Comparison of ENCODE assay signal across 8 cellular contexts in the genomic region with DNA sequence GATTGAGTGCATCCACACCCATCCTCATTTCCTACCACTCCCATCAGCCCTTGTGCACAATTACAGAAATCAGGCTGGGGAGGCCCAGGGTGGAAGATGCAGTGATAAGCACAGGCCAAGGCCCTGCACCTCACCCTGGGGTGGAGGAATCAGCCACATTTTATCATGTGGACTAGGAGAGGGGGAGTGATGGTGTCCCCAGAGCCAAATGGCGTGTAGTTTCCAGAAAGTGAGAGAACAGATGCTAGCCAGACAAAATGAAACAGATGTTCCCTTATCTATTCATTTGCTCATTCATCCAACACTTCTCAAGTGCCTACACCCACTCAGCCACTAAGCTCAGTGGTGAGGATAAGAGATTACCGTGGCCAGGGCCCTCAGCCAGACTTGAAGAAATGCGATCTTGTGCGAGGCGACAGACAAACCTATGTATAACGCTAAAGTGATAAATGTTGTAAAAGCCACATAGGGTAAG.
A peak's percentile ranks its signal among the peaks of the same experiment; 100 is the strongest.
DNase-seq lines count a peak whose midpoint lies in the region; TF ChIP-seq lines count a peak whose summit lies in the region.

No MANE protein-coding gene starts in this region.

- no peak overlapping the region for H3K27ac Mint-ChIP-seq in activated CD4-positive, alpha-beta memory T cell treated with anti-CD3 and anti-CD28 coated beads for 36 hours
- H3K27ac Mint-ChIP-seq in activated CD4-positive, alpha-beta memory T cell treated with anti-CD3 and anti-CD28 coated beads, Interleukin-2, amount 10 ng/mL, durations not matched to agents 7 days and 5 days, result no peak overlapping the region

- H3K4me1 Mint-ChIP-seq in activated CD4-positive, alpha-beta memory T cell treated with anti-CD3 and anti-CD28 coated beads for 36 hours (ENCODE audit: low read depth), result no peaks in the 10 kb centered on the region
- H3K4me1 Mint-ChIP-seq in activated CD4-positive, alpha-beta memory T cell treated with anti-CD3 and anti-CD28 coated beads, Interleukin-2, amount 10 ng/mL, durations not matched to agents 7 days and 5 days, result no peaks in the 10 kb centered on the region

- H3K36me3 ChIP-seq in left ventricle myocardium inferior (no peaks in the 10 kb centered on the region), thyroid gland (no peaks in the 10 kb centered on the region)

- TF ChIP-seq POLR2A in thyroid gland (IDR thresholded peaks at IDR 0.05), result no peak

- intact Hi-C loops in activated CD4-positive, alpha-beta memory T cell treated with anti-CD3 and anti-CD28 coated beads for 36 hours (cut with micrococcal nuclease), result no loop called here
- intact Hi-C loops in left ventricle myocardium inferior (cut with micrococcal nuclease) (no loop called here), thyroid gland (cut with DNase I) (no loop called here)

- H3K4me1 ChIP-seq in left ventricle myocardium inferior (peaks cover 22% of the 10 kb centered on the region), thyroid gland (no peaks in the 10 kb centered on the region)

- H3K27ac ChIP-seq in left ventricle myocardium inferior (replicated peaks) (peak overlapping the region; percentile 65), thyroid gland (no peak overlapping the region)

- H3K9me3 ChIP-seq in left ventricle myocardium inferior (replicated peaks) (no peaks in the 10 kb centered on the region), thyroid gland (no peaks in the 10 kb centered on the region)

- H3K9me3 Mint-ChIP-seq in activated CD4-positive, alpha-beta memory T cell treated with anti-CD3 and anti-CD28 coated beads for 36 hours, result no peaks in the 10 kb centered on the region
- H3K9me3 Mint-ChIP-seq in activated CD4-positive, alpha-beta memory T cell treated with anti-CD3 and anti-CD28 coated beads, Interleukin-2, amount 10 ng/mL, durations not matched to agents 7 days and 5 days, result no peaks in the 10 kb centered on the region

- TF ChIP-seq CTCF in left ventricle myocardium inferior (IDR thresholded peaks at IDR 0.05; ENCODE audit: borderline replicate concordance), result no peak
- no peak for TF ChIP-seq CTCF in thyroid gland (IDR thresholded peaks at IDR 0.05)

- no peaks in the 10 kb centered on the region for H3K36me3 Mint-ChIP-seq in activated CD4-positive, alpha-beta memory T cell treated with anti-CD3 and anti-CD28 coated beads for 36 hours
- H3K36me3 Mint-ChIP-seq in activated CD4-positive, alpha-beta memory T cell treated with anti-CD3 and anti-CD28 coated beads, Interleukin-2, amount 10 ng/mL, durations not matched to agents 7 days and 5 days (ENCODE audit: low read depth), result no peaks in the 10 kb centered on the region

- CTCF ChIA-PET in activated CD4-positive, alpha-beta memory T cell treated with anti-CD3 and anti-CD28 coated beads for 36 hours (lab: Charles Lee), result no interaction called here
- CTCF ChIA-PET in activated CD4-positive, alpha-beta memory T cell treated with anti-CD3 and anti-CD28 coated beads, Interleukin-2, amount 10 ng/mL, durations not matched to agents 7 days and 5 days (lab: Charles Lee), result interaction anchor here (0.7 kb wide), 1 partner anchor 48 kb away, joined by 3 read pairs; no protein-coding TSS in a partner anchor

- peaks cover 10% of the 10 kb centered on the region for H3K27me3 Mint-ChIP-seq in activated CD4-positive, alpha-beta memory T cell treated with anti-CD3 and anti-CD28 coated beads for 36 hours
- H3K27me3 Mint-ChIP-seq in activated CD4-positive, alpha-beta memory T cell treated with anti-CD3 and anti-CD28 coated beads, Interleukin-2, amount 10 ng/mL, durations not matched to agents 7 days and 5 days, result peaks cover 3% of the 10 kb centered on the region

- peak; percentile 17 for DNase-seq in activated CD4-positive, alpha-beta memory T cell treated with anti-CD3 and anti-CD28 coated beads for 36 hours
- DNase-seq in activated CD4-positive, alpha-beta memory T cell treated with anti-CD3 and anti-CD28 coated beads, Interleukin-2, amount 10 ng/mL, durations not matched to agents 7 days and 5 days, result no peak
- DNase-seq in SK-N-DZ (ENCODE audit: low spot score) (peak; percentile 62), left ventricle myocardium inferior (peak; percentile 72), thyroid gland (peak; percentile 6 to 8), hepatic stellate cell (ENCODE audit: low spot score) (no peak), kidney tubule cell (ENCODE audit: low spot score) (no peak), DMS114 treated with DMSO at 0.1 percent for 48 hours (lab: John Stamatoyannopoulos, UW; ENCODE audit: unreplicated experiment) (no peak)

- H3K4me3 ChIP-seq in left ventricle myocardium inferior, result no peak overlapping the region
- no peak overlapping the region for H3K4me3 ChIP-seq in thyroid gland (replicated peaks in 1 of 3)

- H3K27me3 ChIP-seq in left ventricle myocardium inferior (ENCODE audit: low read depth) (peaks cover 23% of the 10 kb centered on the region), thyroid gland (no peaks in the 10 kb centered on the region)

- H3K4me3 Mint-ChIP-seq in activated CD4-positive, alpha-beta memory T cell treated with anti-CD3 and anti-CD28 coated beads for 36 hours, result no peak overlapping the region
- H3K4me3 Mint-ChIP-seq in activated CD4-positive, alpha-beta memory T cell treated with anti-CD3 and anti-CD28 coated beads, Interleukin-2, amount 10 ng/mL, durations not matched to agents 7 days and 5 days, result no peak overlapping the region

- POLR2A ChIA-PET in activated CD4-positive, alpha-beta memory T cell treated with anti-CD3 and anti-CD28 coated beads for 36 hours (lab: Charles Lee), result interaction anchor here (1.4 kb wide), 1 partner anchor 18 kb away, joined by 5 read pairs; no protein-coding TSS in a partner anchor
- POLR2A ChIA-PET in activated CD4-positive, alpha-beta memory T cell treated with anti-CD3 and anti-CD28 coated beads, Interleukin-2, amount 10 ng/mL, durations not matched to agents 7 days and 5 days (lab: Charles Lee), result no interaction called here

- 19 to 34% methylated on average over 6 of the region's 6 CpGs for WGBS in thyroid gland, 2 donors

Comparison
In these comparisons a context has a peak if more than half of its experiments do, and no peak if none do; other contexts are left out.
1. DNase-seq: peak in activated CD4-positive, alpha-beta memory T cell treated with anti-CD3 and anti-CD28 coated beads for 36 hours (single experiment), SK-N-DZ (single experiment), left ventricle myocardium inferior (single experiment) and thyroid gland (2 of 2); none in activated CD4-positive, alpha-beta memory T cell treated with anti-CD3 and anti-CD28 coated beads, Interleukin-2, amount 10 ng/mL, durations not matched to agents 7 days and 5 days (single experiment), hepatic stellate cell (single experiment), kidney tubule cell (single experiment) and DMS114 treated with DMSO at 0.1 percent for 48 hours (single experiment).